In genomic region chr1:23691499-23692307, GRCh38 we compare ENCODE assay signal across 1 cellular context.
TF ChIP-seq lines count a peak whose summit lies in the region.

TSS of gene RPL11 (plus strand) at chr1:23691806. CDS start at chr1:23691824, 18 bp downstream.

TF ChIP-seq in WTC11, 78 proteins besides CTCF, POLR2A, EP300 and RAD21 (continued from another document and continues in another):
- peak; percentile 72 for TF ChIP-seq ARID4B (CRISPR knock-in tag; IDR thresholded peaks at IDR 0.05; ENCODE audit: borderline replicate concordance)
- no peak for TF ChIP-seq PREB (CRISPR knock-in tag; IDR thresholded peaks at IDR 0.05; ENCODE audit: borderline replicate concordance)
- TF ChIP-seq EMX1 (CRISPR knock-in tag; IDR thresholded peaks at IDR 0.05), result 0 out of 2 replicates have a peak, but pooled peaks have one; percentile 2
- no peak for TF ChIP-seq ATF1 (CRISPR knock-in tag; IDR thresholded peaks at IDR 0.05)
- no peak for TF ChIP-seq ZNF121 (CRISPR knock-in tag; IDR thresholded peaks at IDR 0.05)
- no peak for TF ChIP-seq NFYB (CRISPR knock-in tag; conservative IDR thresholded peaks at IDR 0.05; ENCODE audit: low read depth)
- peak; percentile 78 for TF ChIP-seq HMGXB4 (CRISPR knock-in tag; IDR thresholded peaks at IDR 0.05)
- TF ChIP-seq ZNF232 (CRISPR knock-in tag; IDR thresholded peaks at IDR 0.05), result peak; percentile 51; the same call in 1 of the 2 replicates
- TF ChIP-seq OVOL2 (CRISPR knock-in tag; IDR thresholded peaks at IDR 0.05; ENCODE audit: borderline replicate concordance), result no peak
- no peak for TF ChIP-seq ZNF138 (CRISPR knock-in tag; conservative IDR thresholded peaks at IDR 0.05)
- no peak for TF ChIP-seq JUN (CRISPR knock-in tag; IDR thresholded peaks at IDR 0.05)
- TF ChIP-seq ZNF281 (CRISPR knock-in tag; IDR thresholded peaks at IDR 0.05), result no peak
- peak; percentile 13; the same call in 1 of the 2 replicates for TF ChIP-seq IRF1 (CRISPR knock-in tag; IDR thresholded peaks at IDR 0.05)
- TF ChIP-seq SMAD3 (CRISPR knock-in tag; IDR thresholded peaks at IDR 0.05; ENCODE audit: borderline replicate concordance), result peak; percentile 42; the same call in 1 of the 2 replicates
- TF ChIP-seq CBFB (CRISPR knock-in tag; IDR thresholded peaks at IDR 0.05; ENCODE audit: low read depth), result no peak
- TF ChIP-seq FOXP4 (CRISPR knock-in tag; IDR thresholded peaks at IDR 0.05), result no peak
- no peak for TF ChIP-seq RELA (CRISPR knock-in tag; IDR thresholded peaks at IDR 0.05; ENCODE audit: borderline replicate concordance)
- TF ChIP-seq ERG (CRISPR knock-in tag; IDR thresholded peaks at IDR 0.05), result no peak
- TF ChIP-seq FOXJ3 (CRISPR knock-in tag; IDR thresholded peaks at IDR 0.05; ENCODE audit: borderline replicate concordance), result no peak
- TF ChIP-seq FOXP1 (CRISPR knock-in tag; IDR thresholded peaks at IDR 0.05; ENCODE audit: borderline replicate concordance), result no peak; the same call in 1 of the 2 replicates
- no peak for TF ChIP-seq GTF2I (CRISPR knock-in tag; conservative IDR thresholded peaks at IDR 0.05)
- TF ChIP-seq ZBTB43 (CRISPR knock-in tag; IDR thresholded peaks at IDR 0.05), result no peak
- no peak for TF ChIP-seq ATF6 (CRISPR knock-in tag; IDR thresholded peaks at IDR 0.05)
- no peak for TF ChIP-seq AR (CRISPR knock-in tag; IDR thresholded peaks at IDR 0.05)
- no peak; the same call in 1 of the 2 replicates for TF ChIP-seq ZNF425 (CRISPR knock-in tag; conservative IDR thresholded peaks at IDR 0.05)
- TF ChIP-seq NR2C2 (CRISPR knock-in tag; IDR thresholded peaks at IDR 0.05), result no peak
- peak; percentile 57; the same call in 1 of the 2 replicates for TF ChIP-seq GABPB1 (CRISPR knock-in tag; IDR thresholded peaks at IDR 0.05)
- TF ChIP-seq ZNF671 (CRISPR knock-in tag; IDR thresholded peaks at IDR 0.05), result no peak
- TF ChIP-seq NFATC4 (CRISPR knock-in tag; IDR thresholded peaks at IDR 0.05), result no peak
